Comparison of ENCODE assay signal across 5 cellular contexts in genomic region chr2:39350658-39351057, GRCh38.
"Had no signal": no experiment of that assay in that cellular context is flagged by ENCODE, and none has a peak within 500 bp of the region (broad histone marks: within the 10 kb centered on the region; RNA-seq: fewer than 3 reads in every experiment).

No MANE protein-coding gene starts in this region.

- H3K4me3 ChIP-seq: GM23338, K562 had no signal

- DNase-seq: H9, HCEC 1CT, IMR-90 had no signal

- H2AFZ ChIP-seq: GM23338 had no signal

- H3K4me3 Mint-ChIP-seq: GM23338, H9 had no signal

- H3K4me2 ChIP-seq: GM23338 had no signal

- H3K9me3 Mint-ChIP-seq: GM23338, H9 had no signal

- ATAC-seq: GM23338, K562 had no signal
